Comparison of ENCODE assay signal across 8 cellular contexts in the genomic region with DNA sequence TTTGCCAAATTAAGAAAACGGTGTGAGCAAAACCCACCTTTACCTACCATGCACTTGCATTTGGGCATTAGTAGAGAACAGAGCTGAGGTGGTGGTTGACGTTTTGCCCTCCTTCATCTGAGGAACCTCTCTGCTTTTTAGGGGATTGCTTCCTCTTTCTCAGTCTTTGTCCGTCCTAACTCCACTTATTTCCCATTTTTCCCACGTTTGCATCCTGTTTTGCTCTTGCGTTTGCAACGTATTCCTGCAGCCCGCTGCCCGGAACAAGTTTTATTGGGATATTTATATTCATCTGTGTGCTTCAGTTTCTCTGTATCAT. TPM values are rescaled to one million over a fixed set of nuclear protein-coding genes. Genes with fewer than 3 reads are reported as not detected.
DNase-seq lines count a peak whose midpoint lies in the region; TF ChIP-seq lines count a peak whose summit lies in the region.

No MANE protein-coding gene starts in this region.

- H3K4me3 ChIP-seq in GM12864 (ENCODE audit: low read depth, low read length) = peak overlapping the region; percentile 86
- H3K4me3 ChIP-seq in GM23248 = peak overlapping the region; percentile 99
- H3K4me3 ChIP-seq in Loucy (ENCODE audit: low read length, poor library complexity, severe bottlenecking) = peak overlapping the region; percentile 77
- H3K4me3 ChIP-seq in coronary artery = peak overlapping the region; percentile 90
- peak overlapping the region; percentile 78 to 98 for H3K4me3 ChIP-seq in muscle layer of duodenum (ENCODE audit: low read depth in 1 of 2, low read length in 2 of 2)

- H3K36me3 ChIP-seq in GM23248 (ENCODE audit: low read depth) (0 out of 2 replicates have a peak, but pooled peaks cover 9% of the 10 kb centered on the region), Loucy (ENCODE audit: insufficient read depth, low read length) (no peaks in the 10 kb centered on the region), muscle layer of duodenum (ENCODE audit: control insufficient read depth in 1 of 2, insufficient read depth in 2 of 2, low read length in 2 of 2) (no peaks in the 10 kb centered on the region)

- H3K9me3 ChIP-seq in GM23248 (ENCODE audit: low read depth) (no peaks in the 10 kb centered on the region), Loucy (ENCODE audit: insufficient read depth, low read depth, low read length) (no peaks in the 10 kb centered on the region), muscle layer of duodenum (ENCODE audit: control insufficient read depth in 1 of 2, low read length in 2 of 2) (no peaks in the 10 kb centered on the region)

- H3F3A ChIP-seq in GM23248 (ENCODE audit: insufficient read depth) (0 out of 2 replicates have a peak, but pooled peaks cover 6% of the 10 kb centered on the region), Loucy (ENCODE audit: low read depth) (no peaks in the 10 kb centered on the region)

- H3K4me1 ChIP-seq in GM23248 (ENCODE audit: insufficient read depth) = peaks cover 16% of the 10 kb centered on the region
- peaks cover 28% of the 10 kb centered on the region for H3K4me1 ChIP-seq in Loucy (ENCODE audit: insufficient read depth, low read length, poor library complexity, severe bottlenecking)
- peaks cover 4 to 21% of the 10 kb centered on the region in 2 donors for H3K4me1 ChIP-seq in muscle layer of duodenum (ENCODE audit: control insufficient read depth in 1 of 2, insufficient read depth in 2 of 2, low read length in 2 of 2)

- peak overlapping the region; percentile 99 for H2AFZ ChIP-seq in GM23248
- peak overlapping the region; percentile 86 for H2AFZ ChIP-seq in Loucy (ENCODE audit: low read length)

- H3K9me2 ChIP-seq in GM23248 (ENCODE audit: insufficient read depth) (no peaks in the 10 kb centered on the region), Loucy (replicated peaks; ENCODE audit: low read depth, low read length) (no peaks in the 10 kb centered on the region)

- no peak for TF ChIP-seq CTCF in GM12864 (IDR thresholded peaks at IDR 0.05; ENCODE audit: low read depth, low read length, missing control alignments)
- no peak for TF ChIP-seq CTCF in Loucy (conservative IDR thresholded peaks at IDR 0.05; ENCODE audit: low read length)
- no peak for TF ChIP-seq CTCF in coronary artery (IDR thresholded peaks at IDR 0.05)

- H3K9ac ChIP-seq in GM23248 (peak overlapping the region; percentile 99), Loucy (ENCODE audit: low read depth, low read length, poor library complexity, severe bottlenecking) (peak overlapping the region; percentile 78)

- in situ Hi-C loops in GM23248 (cut with MboI) = no loop called here
- in situ Hi-C loops in KBM-7 (cut with MboI; ENCODE audit: low pct_unique_long_range_greater_than_20kb, low sequenced_read_pairs) = no loop called here

- H3K27me3 ChIP-seq in GM23248 (replicated peaks; ENCODE audit: insufficient read depth) (no peaks in the 10 kb centered on the region), Loucy (ENCODE audit: insufficient read depth, low read length, poor library complexity, severe bottlenecking) (no peaks in the 10 kb centered on the region), muscle layer of duodenum (ENCODE audit: low read depth, low read length) (no peaks in the 10 kb centered on the region)

- H4K20me1 ChIP-seq in GM23248 (ENCODE audit: insufficient read depth) (peaks cover 26% of the 10 kb centered on the region), Loucy (ENCODE audit: insufficient read depth, low read length, poor library complexity, severe bottlenecking) (peaks cover 39% of the 10 kb centered on the region)

- 0 to 4% methylated on average over 8 of the region's 8 CpGs for WGBS in GM23248 (ENCODE audit: low coverage in 1 of 2, low lambda C conversion rate in 2 of 2, missing lambda C conversion rate in 2 of 2), 2 experiments

- DNase-seq in GM12864 (ENCODE audit: low read depth) = no peak
- no peak for DNase-seq in GM23248
- DNase-seq in coronary artery (ENCODE audit: low spot score) = no peak
- DNase-seq in HuH-7 (ENCODE audit: low spot score) = no peak
- no peak for DNase-seq in KBM-7
- DNase-seq in GDM1 (lab: John Stamatoyannopoulos, UW) = no peak

- H3K27ac ChIP-seq in GM23248 = peak overlapping the region; percentile 96
- peak overlapping the region; percentile 98 for H3K27ac ChIP-seq in coronary artery
- H3K27ac ChIP-seq in muscle layer of duodenum (ENCODE audit: low read length) = peak overlapping the region; percentile 99

- H3K79me2 ChIP-seq in GM23248 (ENCODE audit: insufficient read depth) (peaks cover 55% of the 10 kb centered on the region), Loucy (ENCODE audit: insufficient read depth, low read length) (peaks cover 54% of the 10 kb centered on the region)

- H3K4me2 ChIP-seq in GM23248 (ENCODE audit: unreplicated experiment) = peak overlapping the region; percentile 100
- peak overlapping the region; percentile 77 for H3K4me2 ChIP-seq in Loucy (ENCODE audit: low read depth, low read length, poor library complexity, severe bottlenecking)

RNA-seq across cellular contexts. Expression of a gene that starts 0.4 kb away (rescaled TPM):
- total RNA-seq in GM23248 (2014; rRNA removed; shearing (Covaris generic)) = 346 and 367 TPM in 2 replicates
- 243 and 249 TPM in 2 replicates for polyA plus RNA-seq in GM23248 (2016; fragmentation: Nextera tagmentation; extraction: Ambion mirVana)
